ENCODE assay signal across 17 cellular contexts in genomic region chr22:20578707-20579106, GRCh38.
"Had no signal": no experiment of that assay in that cellular context is flagged by ENCODE, and none has a peak within 500 bp of the region (broad histone marks: within the 10 kb centered on the region; RNA-seq: fewer than 3 reads in every experiment).

No MANE protein-coding gene starts in this region.

- DNase-seq: activated CD4-positive, alpha-beta T cell treated with anti-CD3 and anti-CD28 coated beads for 4 hours; activated CD8-positive, alpha-beta T cell treated with anti-CD3 and anti-CD28 coated beads for 36 hours; anterior cingulate cortex; foreskin melanocyte; heart right ventricle; left lung; stimulated activated CD4-positive, alpha-beta T cell treated with anti-CD3 and anti-CD28 coated beads, Interleukin-15, amount 100 ng/mL, for 24 hours; stimulated activated CD4-positive, alpha-beta T cell treated with anti-CD3 and anti-CD28 coated beads, Interleukin-4, amount 100 ng/mL, for 24 hours; stimulated activated naive CD8-positive, alpha-beta T cell treated with anti-CD3 and anti-CD28 coated beads, Interleukin-15, amount 100 ng/mL, for 72 hours; T-cell; WERI-Rb-1 had no signal

- H3K9me3 Mint-ChIP-seq: activated CD8-positive, alpha-beta T cell treated with anti-CD3 and anti-CD28 coated beads for 36 hours; activated naive CD4-positive, alpha-beta T cell treated with anti-CD3 and anti-CD28 coated beads, Interleukin-2, amount 50 U/mL, for 24 hours; activated T-helper 1 cell treated with anti-CD3 and anti-CD28 coated beads, Interleukin-12 subunit alpha, Interleukin-12 subunit beta, Interleukin-2, Interleukin-4 antibody, amounts not matched to agents 30 ng/mL and 10 ng/mL and 1 ng/mL, durations not matched to agents 14 hours and 24 hours and 36 hours; memory B cell; stimulated activated naive CD8-positive, alpha-beta T cell treated with anti-CD3 and anti-CD28 coated beads, Interleukin-15, amount 100 ng/mL, for 72 hours; T-cell had no signal

- ATAC-seq: activated CD8-positive, alpha-beta T cell treated with anti-CD3 and anti-CD28 coated beads for 36 hours; stimulated activated naive CD8-positive, alpha-beta T cell treated with anti-CD3 and anti-CD28 coated beads, Interleukin-15, amount 100 ng/mL, for 72 hours; T-cell had no signal

- H3K4me3 Mint-ChIP-seq: activated CD8-positive, alpha-beta T cell treated with anti-CD3 and anti-CD28 coated beads for 36 hours; activated naive CD4-positive, alpha-beta T cell treated with anti-CD3 and anti-CD28 coated beads, Interleukin-2, amount 50 U/mL, for 24 hours; activated T-helper 1 cell treated with anti-CD3 and anti-CD28 coated beads, Interleukin-12 subunit alpha, Interleukin-12 subunit beta, Interleukin-2, Interleukin-4 antibody, amounts not matched to agents 30 ng/mL and 10 ng/mL and 1 ng/mL, durations not matched to agents 14 hours and 24 hours and 36 hours; memory B cell; stimulated activated naive CD8-positive, alpha-beta T cell treated with anti-CD3 and anti-CD28 coated beads, Interleukin-15, amount 100 ng/mL, for 72 hours; T-cell had no signal

- FAIRE-seq: colon, endothelial cell of umbilical vein, keratinocyte had no signal

- H3K27me3 Mint-ChIP-seq: activated CD8-positive, alpha-beta T cell treated with anti-CD3 and anti-CD28 coated beads for 36 hours; activated naive CD4-positive, alpha-beta T cell treated with anti-CD3 and anti-CD28 coated beads, Interleukin-2, amount 50 U/mL, for 24 hours; memory B cell; stimulated activated naive CD8-positive, alpha-beta T cell treated with anti-CD3 and anti-CD28 coated beads, Interleukin-15, amount 100 ng/mL, for 72 hours; T-cell had no signal

- H3K27ac Mint-ChIP-seq: activated CD8-positive, alpha-beta T cell treated with anti-CD3 and anti-CD28 coated beads for 36 hours; activated naive CD4-positive, alpha-beta T cell treated with anti-CD3 and anti-CD28 coated beads, Interleukin-2, amount 50 U/mL, for 24 hours; activated T-helper 1 cell treated with anti-CD3 and anti-CD28 coated beads, Interleukin-12 subunit alpha, Interleukin-12 subunit beta, Interleukin-2, Interleukin-4 antibody, amounts not matched to agents 30 ng/mL and 10 ng/mL and 1 ng/mL, durations not matched to agents 14 hours and 24 hours and 36 hours had no signal
